ENCODE assay signal across 9 cellular contexts in genomic region chr22:19419464-19420178, GRCh38. TPM values are rescaled to one million over a fixed set of nuclear protein-coding genes. Genes with fewer than 3 reads are reported as not detected.
A peak's percentile ranks its signal among the peaks of the same experiment; 100 is the strongest.
DNase-seq lines count a peak whose midpoint lies in the region; ATAC-seq and TF ChIP-seq lines count a peak whose summit lies in the region.
"Had no signal": no experiment of that assay in that cellular context is flagged by ENCODE, and none has a peak within 500 bp of the region (broad histone marks: within the 10 kb centered on the region; RNA-seq: fewer than 3 reads in every experiment).

No MANE protein-coding gene starts in this region.

- H3K4me3 ChIP-seq in spleen (peak overlapping the region in 1 of 8 donors; percentile 48), stomach (no peak overlapping the region)
- H3K4me3 ChIP-seq: HAP-1 had no signal

- ATAC-seq in GM18867 (IDR thresholded peaks at IDR 0.05; ENCODE audit: unreplicated experiment) = peak; percentile 68
- ATAC-seq in HG03469 (IDR thresholded peaks at IDR 0.05; ENCODE audit: unreplicated experiment) = peak; percentile 62
- no peak for ATAC-seq in GM21528 (IDR thresholded peaks at IDR 0.05; ENCODE audit: low FRiP score, unreplicated experiment)
- no peak for ATAC-seq in HG02763 (IDR thresholded peaks at IDR 0.05; ENCODE audit: unreplicated experiment)

- DNase-seq in activated T-cell treated with anti-CD3 and anti-CD28 coated beads, Interleukin-2, amount 50 U/mL, for 24 hours = peak; percentile 41
- DNase-seq in spleen = no peak
- DNase-seq in stomach = no peak
- no peak for DNase-seq in SW 1271 (lab: John Stamatoyannopoulos, UW)

- peak overlapping the region; percentile 73 for H3K27ac Mint-ChIP-seq in activated T-cell treated with anti-CD3 and anti-CD28 coated beads, Interleukin-2, amount 50 U/mL, for 24 hours

- no peaks in the 10 kb centered on the region for H3K9me3 ChIP-seq in spleen
- no peaks in the 10 kb centered on the region for H3K9me3 ChIP-seq in stomach
- H3K9me3 ChIP-seq: HAP-1 had no signal

- H3K36me3 Mint-ChIP-seq in activated T-cell treated with anti-CD3 and anti-CD28 coated beads, Interleukin-2, amount 50 U/mL, for 24 hours (ENCODE audit: low read depth) = peaks cover 39% of the 10 kb centered on the region

- H3K4me1 Mint-ChIP-seq in activated T-cell treated with anti-CD3 and anti-CD28 coated beads, Interleukin-2, amount 50 U/mL, for 24 hours (ENCODE audit: low read depth) = peaks cover 65% of the 10 kb centered on the region

- TF ChIP-seq POLR2A in spleen (IDR thresholded peaks at IDR 0.05) (no peak), stomach (IDR thresholded peaks at IDR 0.05) (no peak)

- H3K27ac ChIP-seq in spleen (peak overlapping the region in 7 of 8 donors; percentile 63 to 86 (median 81)), stomach (peak overlapping the region in 1 of 5 donors; percentile 5)

- H3K4me1 ChIP-seq in spleen (peaks cover 6 to 93% (median 46%) of the 10 kb centered on the region in 6 donors), stomach (peaks cover 0 to 40% (median 9%) of the 10 kb centered on the region in 4 donors)

- no peaks in the 10 kb centered on the region for H3K9me3 Mint-ChIP-seq in activated T-cell treated with anti-CD3 and anti-CD28 coated beads, Interleukin-2, amount 50 U/mL, for 24 hours

- intact Hi-C loops in spleen (cut with DNase I; ENCODE audit: low total_unique reads) (no loop called here), stomach (cut with DNase I; ENCODE audit: low total_unique reads) (no loop called here)

- TF ChIP-seq CTCF in spleen (IDR thresholded peaks at IDR 0.05 in 8 of 11, conservative IDR thresholded peaks at IDR 0.05 in 3 of 11) = no peak
- no peak for TF ChIP-seq CTCF in stomach (IDR thresholded peaks at IDR 0.05)

- H3K27me3 ChIP-seq in spleen (replicated peaks in 1 of 7) = no peaks in the 10 kb centered on the region
- H3K27me3 ChIP-seq in stomach = no peaks in the 10 kb centered on the region

- peak overlapping the region; percentile 36 for H3K4me3 Mint-ChIP-seq in activated T-cell treated with anti-CD3 and anti-CD28 coated beads, Interleukin-2, amount 50 U/mL, for 24 hours

- no peaks in the 10 kb centered on the region for H3K27me3 Mint-ChIP-seq in activated T-cell treated with anti-CD3 and anti-CD28 coated beads, Interleukin-2, amount 50 U/mL, for 24 hours

- WGBS in spleen, 5 donors = 37 to 66% (median 55%) methylated on average over 5 of the region's 5 CpGs
- 63 to 78% (median 70%) methylated on average over 5 of the region's 5 CpGs for WGBS in stomach, 5 donors

- H3K36me3 ChIP-seq in spleen = peaks cover 0 to 3% (median 0%) of the 10 kb centered on the region in 6 donors
- H3K36me3 ChIP-seq in stomach = no peaks in the 10 kb centered on the region

- TF ChIP-seq EP300 in stomach (IDR thresholded peaks at IDR 0.05) = no peak

RNA-seq across cellular contexts. Expression of gene HIRA, which starts 11.9 kb away (rescaled TPM):
- total RNA-seq in spleen = 10 to 100 TPM; 22.3 to 31.7 (median 26.6) TPM
- polyA plus RNA-seq in spleen = 10 to 100 TPM in 1 of 3 donors, 1 to 10 TPM in 2; 8.9 to 12.2 (median 8.9) TPM
- 10 to 100 TPM in 4 of 5 donors, 1 to 10 TPM in 1; 6.4 to 47.2 (median 13.4) TPM for total RNA-seq in stomach
- 10 to 100 TPM in 2 of 3 donors, 1 to 10 TPM in 1; 9.2 to 14.8 (median 10.8) TPM for polyA plus RNA-seq in stomach

RNA-seq across cellular contexts. Expression of gene MRPL40, which starts 12.7 kb away (rescaled TPM):
- total RNA-seq in spleen = 10 to 100 TPM; 11.7 to 29.3 (median 18.1) TPM
- polyA plus RNA-seq in spleen = 10 to 100 TPM; 40.6 to 55.7 (median 42.4) TPM
- 10 to 100 TPM in 3 of 5 donors, 1 to 10 TPM in 2; 2.3 to 25.0 (median 11.2) TPM for total RNA-seq in stomach
- polyA plus RNA-seq in stomach = 10 to 100 TPM; 43.6 to 61.1 (median 57.3) TPM

RNA-seq across cellular contexts. Expression of gene C22orf39, which starts 27.9 kb away (rescaled TPM):
- 10 to 100 TPM; 28.8 to 48.8 (median 34.1) TPM for total RNA-seq in spleen
- polyA plus RNA-seq in spleen = 10 to 100 TPM; 34.0 to 41.9 (median 41.2) TPM
- 100 to 1,000 TPM in 1 of 5 donors, 10 to 100 TPM in 4; 23.6 to 124 (median 46.3) TPM for total RNA-seq in stomach
- polyA plus RNA-seq in stomach = 10 to 100 TPM; 33.1 to 58.2 (median 36.6) TPM

RNA-seq across cellular contexts. Expression of gene UFD1, which starts 59.4 kb away (rescaled TPM):
- total RNA-seq in spleen = 10 to 100 TPM; 35.6 to 49.9 (median 40.1) TPM
- 10 to 100 TPM; 41.8 to 55.4 (median 52.2) TPM for polyA plus RNA-seq in spleen
- total RNA-seq in stomach = 10 to 100 TPM in 4 of 5 donors, 1 to 10 TPM in 1; 3.8 to 78.6 (median 36.4) TPM
- 10 to 100 TPM; 63.4 to 86.6 (median 64.9) TPM for polyA plus RNA-seq in stomach

Comparison
In these comparisons a context has a peak if more than half of its experiments do, and no peak if none do; other contexts are left out.
1. ATAC-seq: peak in GM18867 (single experiment) and HG03469 (single experiment); none in GM21528 (single experiment) and HG02763 (single experiment).